Comparison of ENCODE assay signal across 1 cellular context in the genomic region with DNA sequence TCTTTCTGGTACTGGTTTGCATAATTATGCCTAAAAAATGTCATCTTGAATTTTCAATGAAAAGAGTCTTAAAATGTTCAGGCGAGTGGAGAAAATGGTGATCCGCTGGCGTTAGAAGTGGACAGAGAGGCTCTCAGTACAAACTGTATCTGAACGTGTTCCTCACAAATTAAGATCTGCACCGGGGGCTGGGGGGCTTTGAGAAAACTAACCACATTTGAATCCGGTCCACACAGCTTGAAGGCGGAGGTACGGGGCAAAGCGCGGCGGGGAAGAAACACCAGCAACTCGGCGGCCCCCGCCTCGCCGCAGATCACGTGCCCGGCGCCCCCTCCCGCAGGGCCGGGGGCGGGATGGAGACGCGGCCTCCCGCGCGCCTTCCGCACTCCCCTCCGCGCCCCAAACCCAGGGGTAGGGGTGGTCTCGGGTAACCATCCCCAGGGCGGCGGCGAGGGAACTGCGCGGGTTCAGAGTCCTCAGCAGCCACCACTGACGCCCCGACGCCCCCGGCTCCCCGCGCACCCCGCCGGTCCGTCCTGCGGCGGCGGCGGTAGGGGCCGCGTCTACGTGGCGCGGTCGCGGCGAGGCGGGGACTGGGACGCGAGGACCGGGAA.
TF ChIP-seq lines count a peak whose summit lies in the region.

No MANE protein-coding gene starts in this region.

TF ChIP-seq in K562, 482 proteins besides CTCF, POLR2A, EP300 and RAD21 (continued from another document and continues in another):
- TF ChIP-seq, protein P1, sequence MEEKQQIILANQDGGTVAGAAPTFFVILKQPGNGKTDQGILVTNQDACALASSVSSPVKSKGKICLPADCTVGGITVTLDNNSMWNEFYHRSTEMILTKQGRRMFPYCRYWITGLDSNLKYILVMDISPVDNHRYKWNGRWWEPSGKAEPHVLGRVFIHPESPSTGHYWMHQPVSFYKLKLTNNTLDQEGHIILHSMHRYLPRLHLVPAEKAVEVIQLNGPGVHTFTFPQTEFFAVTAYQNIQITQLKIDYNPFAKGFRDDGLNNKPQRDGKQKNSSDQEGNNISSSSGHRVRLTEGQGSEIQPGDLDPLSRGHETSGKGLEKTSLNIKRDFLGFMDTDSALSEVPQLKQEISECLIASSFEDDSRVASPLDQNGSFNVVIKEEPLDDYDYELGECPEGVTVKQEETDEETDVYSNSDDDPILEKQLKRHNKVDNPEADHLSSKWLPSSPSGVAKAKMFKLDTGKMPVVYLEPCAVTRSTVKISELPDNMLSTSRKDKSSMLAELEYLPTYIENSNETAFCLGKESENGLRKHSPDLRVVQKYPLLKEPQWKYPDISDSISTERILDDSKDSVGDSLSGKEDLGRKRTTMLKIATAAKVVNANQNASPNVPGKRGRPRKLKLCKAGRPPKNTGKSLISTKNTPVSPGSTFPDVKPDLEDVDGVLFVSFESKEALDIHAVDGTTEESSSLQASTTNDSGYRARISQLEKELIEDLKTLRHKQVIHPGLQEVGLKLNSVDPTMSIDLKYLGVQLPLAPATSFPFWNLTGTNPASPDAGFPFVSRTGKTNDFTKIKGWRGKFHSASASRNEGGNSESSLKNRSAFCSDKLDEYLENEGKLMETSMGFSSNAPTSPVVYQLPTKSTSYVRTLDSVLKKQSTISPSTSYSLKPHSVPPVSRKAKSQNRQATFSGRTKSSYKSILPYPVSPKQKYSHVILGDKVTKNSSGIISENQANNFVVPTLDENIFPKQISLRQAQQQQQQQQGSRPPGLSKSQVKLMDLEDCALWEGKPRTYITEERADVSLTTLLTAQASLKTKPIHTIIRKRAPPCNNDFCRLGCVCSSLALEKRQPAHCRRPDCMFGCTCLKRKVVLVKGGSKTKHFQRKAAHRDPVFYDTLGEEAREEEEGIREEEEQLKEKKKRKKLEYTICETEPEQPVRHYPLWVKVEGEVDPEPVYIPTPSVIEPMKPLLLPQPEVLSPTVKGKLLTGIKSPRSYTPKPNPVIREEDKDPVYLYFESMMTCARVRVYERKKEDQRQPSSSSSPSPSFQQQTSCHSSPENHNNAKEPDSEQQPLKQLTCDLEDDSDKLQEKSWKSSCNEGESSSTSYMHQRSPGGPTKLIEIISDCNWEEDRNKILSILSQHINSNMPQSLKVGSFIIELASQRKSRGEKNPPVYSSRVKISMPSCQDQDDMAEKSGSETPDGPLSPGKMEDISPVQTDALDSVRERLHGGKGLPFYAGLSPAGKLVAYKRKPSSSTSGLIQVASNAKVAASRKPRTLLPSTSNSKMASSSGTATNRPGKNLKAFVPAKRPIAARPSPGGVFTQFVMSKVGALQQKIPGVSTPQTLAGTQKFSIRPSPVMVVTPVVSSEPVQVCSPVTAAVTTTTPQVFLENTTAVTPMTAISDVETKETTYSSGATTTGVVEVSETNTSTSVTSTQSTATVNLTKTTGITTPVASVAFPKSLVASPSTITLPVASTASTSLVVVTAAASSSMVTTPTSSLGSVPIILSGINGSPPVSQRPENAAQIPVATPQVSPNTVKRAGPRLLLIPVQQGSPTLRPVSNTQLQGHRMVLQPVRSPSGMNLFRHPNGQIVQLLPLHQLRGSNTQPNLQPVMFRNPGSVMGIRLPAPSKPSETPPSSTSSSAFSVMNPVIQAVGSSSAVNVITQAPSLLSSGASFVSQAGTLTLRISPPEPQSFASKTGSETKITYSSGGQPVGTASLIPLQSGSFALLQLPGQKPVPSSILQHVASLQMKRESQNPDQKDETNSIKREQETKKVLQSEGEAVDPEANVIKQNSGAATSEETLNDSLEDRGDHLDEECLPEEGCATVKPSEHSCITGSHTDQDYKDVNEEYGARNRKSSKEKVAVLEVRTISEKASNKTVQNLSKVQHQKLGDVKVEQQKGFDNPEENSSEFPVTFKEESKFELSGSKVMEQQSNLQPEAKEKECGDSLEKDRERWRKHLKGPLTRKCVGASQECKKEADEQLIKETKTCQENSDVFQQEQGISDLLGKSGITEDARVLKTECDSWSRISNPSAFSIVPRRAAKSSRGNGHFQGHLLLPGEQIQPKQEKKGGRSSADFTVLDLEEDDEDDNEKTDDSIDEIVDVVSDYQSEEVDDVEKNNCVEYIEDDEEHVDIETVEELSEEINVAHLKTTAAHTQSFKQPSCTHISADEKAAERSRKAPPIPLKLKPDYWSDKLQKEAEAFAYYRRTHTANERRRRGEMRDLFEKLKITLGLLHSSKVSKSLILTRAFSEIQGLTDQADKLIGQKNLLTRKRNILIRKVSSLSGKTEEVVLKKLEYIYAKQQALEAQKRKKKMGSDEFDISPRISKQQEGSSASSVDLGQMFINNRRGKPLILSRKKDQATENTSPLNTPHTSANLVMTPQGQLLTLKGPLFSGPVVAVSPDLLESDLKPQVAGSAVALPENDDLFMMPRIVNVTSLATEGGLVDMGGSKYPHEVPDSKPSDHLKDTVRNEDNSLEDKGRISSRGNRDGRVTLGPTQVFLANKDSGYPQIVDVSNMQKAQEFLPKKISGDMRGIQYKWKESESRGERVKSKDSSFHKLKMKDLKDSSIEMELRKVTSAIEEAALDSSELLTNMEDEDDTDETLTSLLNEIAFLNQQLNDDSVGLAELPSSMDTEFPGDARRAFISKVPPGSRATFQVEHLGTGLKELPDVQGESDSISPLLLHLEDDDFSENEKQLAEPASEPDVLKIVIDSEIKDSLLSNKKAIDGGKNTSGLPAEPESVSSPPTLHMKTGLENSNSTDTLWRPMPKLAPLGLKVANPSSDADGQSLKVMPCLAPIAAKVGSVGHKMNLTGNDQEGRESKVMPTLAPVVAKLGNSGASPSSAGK (IDR thresholded peaks at IDR 0.05): peak; percentile 61; the same call in 1 of the 2 replicates
- TF ChIP-seq XRCC5 (IDR thresholded peaks at IDR 0.05; ENCODE audit: low read depth, low read length): no peak
- 0 out of 2 replicates have a peak, but pooled peaks have one; percentile 20 for TF ChIP-seq TRIM25 (IDR thresholded peaks at IDR 0.05; ENCODE audit: borderline replicate concordance)
- peak; percentile 83; the same call in 1 of the 2 replicates for TF ChIP-seq ATF6 (CRISPR knock-in tag; IDR thresholded peaks at IDR 0.05)
- no peak for TF ChIP-seq ZNF79 (CRISPR knock-in tag; IDR thresholded peaks at IDR 0.05; ENCODE audit: low read depth)
- TF ChIP-seq KLF10 (CRISPR knock-in tag; IDR thresholded peaks at IDR 0.05): no peak
- TF ChIP-seq, protein P2, sequence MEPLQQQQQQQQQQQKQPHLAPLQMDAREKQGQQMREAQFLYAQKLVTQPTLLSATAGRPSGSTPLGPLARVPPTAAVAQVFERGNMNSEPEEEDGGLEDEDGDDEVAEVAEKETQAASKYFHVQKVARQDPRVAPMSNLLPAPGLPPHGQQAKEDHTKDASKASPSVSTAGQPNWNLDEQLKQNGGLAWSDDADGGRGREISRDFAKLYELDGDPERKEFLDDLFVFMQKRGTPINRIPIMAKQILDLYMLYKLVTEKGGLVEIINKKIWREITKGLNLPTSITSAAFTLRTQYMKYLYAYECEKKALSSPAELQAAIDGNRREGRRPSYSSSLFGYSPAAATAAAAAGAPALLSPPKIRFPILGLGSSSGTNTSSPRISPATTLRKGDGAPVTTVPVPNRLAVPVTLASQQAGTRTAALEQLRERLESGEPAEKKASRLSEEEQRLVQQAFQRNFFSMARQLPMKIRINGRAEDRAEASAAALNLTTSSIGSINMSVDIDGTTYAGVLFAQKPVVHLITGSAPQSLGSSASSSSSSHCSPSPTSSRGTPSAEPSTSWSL (CRISPR knock-in tag; IDR thresholded peaks at IDR 0.05; ENCODE audit: borderline replicate concordance): no peak
- no peak for TF ChIP-seq NBN (IDR thresholded peaks at IDR 0.05; ENCODE audit: low read depth)
- TF ChIP-seq LCOR (CRISPR knock-in tag; IDR thresholded peaks at IDR 0.05): no peak
- TF ChIP-seq, protein P3, sequence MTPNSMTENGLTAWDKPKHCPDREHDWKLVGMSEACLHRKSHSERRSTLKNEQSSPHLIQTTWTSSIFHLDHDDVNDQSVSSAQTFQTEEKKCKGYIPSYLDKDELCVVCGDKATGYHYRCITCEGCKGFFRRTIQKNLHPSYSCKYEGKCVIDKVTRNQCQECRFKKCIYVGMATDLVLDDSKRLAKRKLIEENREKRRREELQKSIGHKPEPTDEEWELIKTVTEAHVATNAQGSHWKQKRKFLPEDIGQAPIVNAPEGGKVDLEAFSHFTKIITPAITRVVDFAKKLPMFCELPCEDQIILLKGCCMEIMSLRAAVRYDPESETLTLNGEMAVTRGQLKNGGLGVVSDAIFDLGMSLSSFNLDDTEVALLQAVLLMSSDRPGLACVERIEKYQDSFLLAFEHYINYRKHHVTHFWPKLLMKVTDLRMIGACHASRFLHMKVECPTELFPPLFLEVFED (CRISPR knock-in tag; conservative IDR thresholded peaks at IDR 0.05): no peak
- no peak for TF ChIP-seq U2AF1 (optimal IDR thresholded peaks at IDR 0.05; ENCODE audit: low read depth, low read length)
- TF ChIP-seq BRD4 (IDR thresholded peaks at IDR 0.05): peak; percentile 79; the same call in 1 of the 2 replicates
- TF ChIP-seq, protein P4, sequence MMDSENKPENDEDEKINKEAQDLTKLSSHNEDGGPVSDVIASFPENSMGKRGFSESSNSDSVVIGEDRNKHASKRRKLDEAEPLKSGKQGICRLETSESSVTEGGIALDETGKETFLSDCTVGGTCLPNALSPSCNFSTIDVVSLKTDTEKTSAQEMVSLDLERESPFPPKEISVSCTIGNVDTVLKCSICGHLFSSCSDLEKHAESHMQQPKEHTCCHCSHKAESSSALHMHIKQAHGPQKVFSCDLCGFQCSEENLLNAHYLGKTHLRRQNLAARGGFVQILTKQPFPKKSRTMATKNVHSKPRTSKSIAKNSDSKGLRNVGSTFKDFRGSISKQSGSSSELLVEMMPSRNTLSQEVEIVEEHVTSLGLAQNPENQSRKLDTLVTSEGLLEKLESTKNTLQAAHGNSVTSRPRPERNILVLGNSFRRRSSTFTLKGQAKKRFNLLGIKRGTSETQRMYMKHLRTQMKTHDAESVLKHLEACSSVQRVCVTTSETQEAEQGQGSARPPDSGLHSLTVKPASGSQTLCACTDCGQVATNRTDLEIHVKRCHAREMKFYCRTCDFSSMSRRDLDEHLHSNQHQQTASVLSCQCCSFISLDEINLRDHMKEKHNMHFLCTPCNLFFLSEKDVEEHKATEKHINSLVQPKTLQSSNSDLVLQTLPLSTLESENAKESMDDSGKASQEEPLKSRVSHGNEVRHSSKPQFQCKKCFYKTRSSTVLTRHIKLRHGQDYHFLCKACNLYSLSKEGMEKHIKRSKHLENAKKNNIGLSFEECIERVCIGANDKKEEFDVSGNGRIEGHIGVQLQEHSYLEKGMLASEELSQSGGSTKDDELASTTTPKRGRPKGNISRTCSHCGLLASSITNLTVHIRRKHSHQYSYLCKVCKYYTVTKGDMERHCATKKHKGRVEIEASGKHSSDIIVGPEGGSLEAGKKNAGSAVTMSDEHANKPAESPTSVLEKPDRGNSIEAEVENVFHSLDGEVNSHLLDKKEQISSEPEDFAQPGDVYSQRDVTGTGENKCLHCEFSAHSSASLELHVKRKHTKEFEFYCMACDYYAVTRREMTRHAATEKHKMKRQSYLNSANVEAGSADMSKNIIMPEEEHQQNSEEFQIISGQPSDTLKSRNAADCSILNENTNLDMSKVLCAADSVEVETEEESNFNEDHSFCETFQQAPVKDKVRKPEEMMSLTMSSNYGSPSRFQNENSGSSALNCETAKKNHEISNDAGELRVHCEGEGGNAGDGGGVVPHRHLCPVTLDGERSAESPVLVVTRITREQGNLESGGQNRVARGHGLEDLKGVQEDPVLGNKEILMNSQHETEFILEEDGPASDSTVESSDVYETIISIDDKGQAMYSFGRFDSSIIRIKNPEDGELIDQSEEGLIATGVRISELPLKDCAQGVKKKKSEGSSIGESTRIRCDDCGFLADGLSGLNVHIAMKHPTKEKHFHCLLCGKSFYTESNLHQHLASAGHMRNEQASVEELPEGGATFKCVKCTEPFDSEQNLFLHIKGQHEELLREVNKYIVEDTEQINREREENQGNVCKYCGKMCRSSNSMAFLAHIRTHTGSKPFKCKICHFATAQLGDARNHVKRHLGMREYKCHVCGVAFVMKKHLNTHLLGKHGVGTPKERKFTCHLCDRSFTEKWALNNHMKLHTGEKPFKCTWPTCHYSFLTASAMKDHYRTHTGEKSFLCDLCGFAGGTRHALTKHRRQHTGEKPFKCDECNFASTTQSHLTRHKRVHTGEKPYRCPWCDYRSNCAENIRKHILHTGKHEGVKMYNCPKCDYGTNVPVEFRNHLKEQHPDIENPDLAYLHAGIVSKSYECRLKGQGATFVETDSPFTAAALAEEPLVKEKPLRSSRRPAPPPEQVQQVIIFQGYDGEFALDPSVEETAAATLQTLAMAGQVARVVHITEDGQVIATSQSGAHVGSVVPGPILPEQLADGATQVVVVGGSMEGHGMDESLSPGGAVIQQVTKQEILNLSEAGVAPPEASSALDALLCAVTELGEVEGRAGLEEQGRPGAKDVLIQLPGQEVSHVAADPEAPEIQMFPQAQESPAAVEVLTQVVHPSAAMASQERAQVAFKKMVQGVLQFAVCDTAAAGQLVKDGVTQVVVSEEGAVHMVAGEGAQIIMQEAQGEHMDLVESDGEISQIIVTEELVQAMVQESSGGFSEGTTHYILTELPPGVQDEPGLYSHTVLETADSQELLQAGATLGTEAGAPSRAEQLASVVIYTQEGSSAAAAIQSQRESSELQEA (IDR thresholded peaks at IDR 0.05; ENCODE audit: low read depth): no peak
- no peak for TF ChIP-seq ZNF347 (CRISPR knock-in tag; IDR thresholded peaks at IDR 0.05; ENCODE audit: low read depth)
